ENCODE assay signal across 1 cellular context in the genomic region with DNA sequence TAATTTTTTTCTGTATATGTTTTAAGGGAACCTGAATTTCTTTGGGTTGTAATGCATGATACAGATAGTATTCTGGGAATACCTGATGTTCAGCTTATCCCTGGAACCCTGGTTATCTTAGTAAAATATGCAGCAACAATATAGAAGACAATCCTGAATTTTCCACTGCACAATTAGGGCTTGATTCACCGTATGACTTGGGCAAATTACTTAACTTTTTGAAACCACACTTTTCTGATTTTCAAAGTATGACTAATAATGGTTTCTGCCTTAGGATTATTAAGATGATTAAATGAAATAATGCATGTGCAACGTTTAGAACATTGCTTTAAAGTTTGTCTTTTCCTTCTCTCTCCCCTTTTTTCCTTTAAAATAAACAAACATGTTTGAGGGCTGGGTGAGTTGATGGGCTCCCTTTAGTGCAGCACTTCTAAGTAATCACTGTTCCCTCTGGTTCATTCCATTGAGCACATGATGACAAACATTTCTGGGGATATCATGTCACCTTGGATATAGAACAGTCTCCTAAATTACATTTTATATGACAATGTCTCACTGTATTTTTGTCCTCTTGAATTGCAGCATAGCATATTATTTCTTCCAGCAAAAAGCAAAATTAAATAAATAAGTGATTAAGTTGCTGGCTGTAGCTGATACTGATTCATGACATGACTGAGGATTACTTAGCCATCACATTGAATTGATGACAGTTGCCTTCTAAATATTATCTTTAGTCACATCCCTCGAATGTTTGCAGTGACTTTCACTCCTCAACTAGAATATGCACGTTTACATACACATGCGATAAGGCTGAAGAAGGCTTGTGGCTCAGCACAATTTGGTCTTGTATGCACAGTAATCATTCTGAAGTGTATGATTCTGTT.
TF ChIP-seq lines count a peak whose summit lies in the region.

No MANE protein-coding gene starts in this region.

TF ChIP-seq in K562, 482 proteins besides CTCF, POLR2A, EP300 and RAD21 (continued from another document):
- TF ChIP-seq, protein P1, sequence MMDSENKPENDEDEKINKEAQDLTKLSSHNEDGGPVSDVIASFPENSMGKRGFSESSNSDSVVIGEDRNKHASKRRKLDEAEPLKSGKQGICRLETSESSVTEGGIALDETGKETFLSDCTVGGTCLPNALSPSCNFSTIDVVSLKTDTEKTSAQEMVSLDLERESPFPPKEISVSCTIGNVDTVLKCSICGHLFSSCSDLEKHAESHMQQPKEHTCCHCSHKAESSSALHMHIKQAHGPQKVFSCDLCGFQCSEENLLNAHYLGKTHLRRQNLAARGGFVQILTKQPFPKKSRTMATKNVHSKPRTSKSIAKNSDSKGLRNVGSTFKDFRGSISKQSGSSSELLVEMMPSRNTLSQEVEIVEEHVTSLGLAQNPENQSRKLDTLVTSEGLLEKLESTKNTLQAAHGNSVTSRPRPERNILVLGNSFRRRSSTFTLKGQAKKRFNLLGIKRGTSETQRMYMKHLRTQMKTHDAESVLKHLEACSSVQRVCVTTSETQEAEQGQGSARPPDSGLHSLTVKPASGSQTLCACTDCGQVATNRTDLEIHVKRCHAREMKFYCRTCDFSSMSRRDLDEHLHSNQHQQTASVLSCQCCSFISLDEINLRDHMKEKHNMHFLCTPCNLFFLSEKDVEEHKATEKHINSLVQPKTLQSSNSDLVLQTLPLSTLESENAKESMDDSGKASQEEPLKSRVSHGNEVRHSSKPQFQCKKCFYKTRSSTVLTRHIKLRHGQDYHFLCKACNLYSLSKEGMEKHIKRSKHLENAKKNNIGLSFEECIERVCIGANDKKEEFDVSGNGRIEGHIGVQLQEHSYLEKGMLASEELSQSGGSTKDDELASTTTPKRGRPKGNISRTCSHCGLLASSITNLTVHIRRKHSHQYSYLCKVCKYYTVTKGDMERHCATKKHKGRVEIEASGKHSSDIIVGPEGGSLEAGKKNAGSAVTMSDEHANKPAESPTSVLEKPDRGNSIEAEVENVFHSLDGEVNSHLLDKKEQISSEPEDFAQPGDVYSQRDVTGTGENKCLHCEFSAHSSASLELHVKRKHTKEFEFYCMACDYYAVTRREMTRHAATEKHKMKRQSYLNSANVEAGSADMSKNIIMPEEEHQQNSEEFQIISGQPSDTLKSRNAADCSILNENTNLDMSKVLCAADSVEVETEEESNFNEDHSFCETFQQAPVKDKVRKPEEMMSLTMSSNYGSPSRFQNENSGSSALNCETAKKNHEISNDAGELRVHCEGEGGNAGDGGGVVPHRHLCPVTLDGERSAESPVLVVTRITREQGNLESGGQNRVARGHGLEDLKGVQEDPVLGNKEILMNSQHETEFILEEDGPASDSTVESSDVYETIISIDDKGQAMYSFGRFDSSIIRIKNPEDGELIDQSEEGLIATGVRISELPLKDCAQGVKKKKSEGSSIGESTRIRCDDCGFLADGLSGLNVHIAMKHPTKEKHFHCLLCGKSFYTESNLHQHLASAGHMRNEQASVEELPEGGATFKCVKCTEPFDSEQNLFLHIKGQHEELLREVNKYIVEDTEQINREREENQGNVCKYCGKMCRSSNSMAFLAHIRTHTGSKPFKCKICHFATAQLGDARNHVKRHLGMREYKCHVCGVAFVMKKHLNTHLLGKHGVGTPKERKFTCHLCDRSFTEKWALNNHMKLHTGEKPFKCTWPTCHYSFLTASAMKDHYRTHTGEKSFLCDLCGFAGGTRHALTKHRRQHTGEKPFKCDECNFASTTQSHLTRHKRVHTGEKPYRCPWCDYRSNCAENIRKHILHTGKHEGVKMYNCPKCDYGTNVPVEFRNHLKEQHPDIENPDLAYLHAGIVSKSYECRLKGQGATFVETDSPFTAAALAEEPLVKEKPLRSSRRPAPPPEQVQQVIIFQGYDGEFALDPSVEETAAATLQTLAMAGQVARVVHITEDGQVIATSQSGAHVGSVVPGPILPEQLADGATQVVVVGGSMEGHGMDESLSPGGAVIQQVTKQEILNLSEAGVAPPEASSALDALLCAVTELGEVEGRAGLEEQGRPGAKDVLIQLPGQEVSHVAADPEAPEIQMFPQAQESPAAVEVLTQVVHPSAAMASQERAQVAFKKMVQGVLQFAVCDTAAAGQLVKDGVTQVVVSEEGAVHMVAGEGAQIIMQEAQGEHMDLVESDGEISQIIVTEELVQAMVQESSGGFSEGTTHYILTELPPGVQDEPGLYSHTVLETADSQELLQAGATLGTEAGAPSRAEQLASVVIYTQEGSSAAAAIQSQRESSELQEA (IDR thresholded peaks at IDR 0.05; ENCODE audit: low read depth) = no peak
- no peak for TF ChIP-seq HDAC2 (IDR thresholded peaks at IDR 0.05)
- no peak for TF ChIP-seq MTA2 (IDR thresholded peaks at IDR 0.05; ENCODE audit: low read depth)
- TF ChIP-seq CBFA2T2 (conservative IDR thresholded peaks at IDR 0.05) = peak; percentile 38
- peak; percentile 34; the same call in 1 of the 2 replicates for TF ChIP-seq NCOR1 (IDR thresholded peaks at IDR 0.05)
- peak; percentile 61 for TF ChIP-seq TCF3 (CRISPR knock-in tag; IDR thresholded peaks at IDR 0.05)
